9 cellular contexts compared by ENCODE assay signal in genomic region chr6:85015396-85015990, GRCh38.
DNase-seq lines count a peak whose midpoint lies in the region; TF ChIP-seq lines count a peak whose summit lies in the region.
"Had no signal": no experiment of that assay in that cellular context is flagged by ENCODE, and none has a peak within 500 bp of the region (broad histone marks: within the 10 kb centered on the region; RNA-seq: fewer than 3 reads in every experiment).

No MANE protein-coding gene starts in this region.

- H3K27me3 ChIP-seq in H9 (ENCODE audit: insufficient read depth, low read length) (no peaks in the 10 kb centered on the region), brain microvascular endothelial cell (replicated peaks) (no peaks in the 10 kb centered on the region), Peyer's patch (no peaks in the 10 kb centered on the region)

- H3K27ac Mint-ChIP-seq in H9, result no peak overlapping the region; a peak in 1 of 7 replicates
- H3K27ac Mint-ChIP-seq: CD4-positive, CD25-positive, alpha-beta regulatory T cell had no signal

- peak; percentile 85 for TF ChIP-seq CTCF in H9 (conservative IDR thresholded peaks at IDR 0.05)
- TF ChIP-seq CTCF in brain microvascular endothelial cell (IDR thresholded peaks at IDR 0.05; ENCODE audit: low read depth, low read length, missing control alignments), result peak; percentile 86
- TF ChIP-seq CTCF in Peyer's patch (IDR thresholded peaks at IDR 0.05), result peak in 2 of 6 experiments; percentile 33 to 37

- peak overlapping the region; percentile 27 for H4K8ac ChIP-seq in H9 (replicated peaks; ENCODE audit: insufficient read length, low read depth, low read length)

- no peaks in the 10 kb centered on the region for H3K9me3 Mint-ChIP-seq in H9

- in situ Hi-C loops in brain microvascular endothelial cell (cut with HindIII; ENCODE audit: low pct_ligation_motif_present, low sequenced_read_pairs), result no loop called here

- no peak overlapping the region for H2BK120ac ChIP-seq in H9 (ENCODE audit: low read depth, low read length, poor library complexity, severe bottlenecking)

- H3K79me2 ChIP-seq in H9 (ENCODE audit: insufficient read depth, low read length), result no peaks in the 10 kb centered on the region

- no peaks in the 10 kb centered on the region for H3K23me2 ChIP-seq in H9 (ENCODE audit: insufficient read length, low read depth, low read length, poor library complexity, severe bottlenecking)

- peaks cover 0 to 3% (median 0%) of the 10 kb centered on the region in 3 experiments; a peak in 2 of 7 replicates for H3K36me3 Mint-ChIP-seq in H9 (ENCODE audit: insufficient read depth in 1 of 3, low read depth in 3 of 3)
- H3K36me3 Mint-ChIP-seq: CD4-positive, CD25-positive, alpha-beta regulatory T cell had no signal

- DNase-seq in NCI-H2081 (lab: John Stamatoyannopoulos, UW) (peak; percentile 26 to 29), NCI-H2081 treated with DMSO at 0.1 percent for 48 hours (lab: John Stamatoyannopoulos, UW) (no peak), H9 (peak; percentile 84), MV-4-11 (lab: John Stamatoyannopoulos, UW) (peak; percentile 47), brain microvascular endothelial cell (peak; percentile 78), left kidney (ENCODE audit: low read depth, low spot score) (peak; percentile 84), Peyer's patch (no peak)
- DNase-seq in effector CD4-positive, alpha-beta T cell, result no peak

- H3K36me3 ChIP-seq in brain microvascular endothelial cell (replicated peaks), result no peaks in the 10 kb centered on the region
- no peaks in the 10 kb centered on the region for H3K36me3 ChIP-seq in Peyer's patch

- no peak overlapping the region for H3K56ac ChIP-seq in H9 (ENCODE audit: insufficient read length, low read depth, low read length)

- H2BK20ac ChIP-seq in H9 (ENCODE audit: low read depth, low read length, poor library complexity, severe bottlenecking), result no peak overlapping the region

- H3T11ph ChIP-seq in H9 (ENCODE audit: low read length), result no peak overlapping the region

- no peak overlapping the region for H4K91ac ChIP-seq in H9 (ENCODE audit: insufficient read length, low read depth, low read length)

- no peak overlapping the region for H3K9ac ChIP-seq in H9 (ENCODE audit: extremely low read depth, insufficient read length, low read length)

- no peak overlapping the region for H2BK5ac ChIP-seq in H9 (ENCODE audit: insufficient read length, low read length)

- no peaks in the 10 kb centered on the region for H3K27me3 Mint-ChIP-seq in H9 (ENCODE audit: low read depth)
- H3K27me3 Mint-ChIP-seq: CD4-positive, CD25-positive, alpha-beta regulatory T cell had no signal

- H3K27ac ChIP-seq in H9 (ENCODE audit: insufficient read length, low read depth, low read length), result no peak overlapping the region
- H3K27ac ChIP-seq in brain microvascular endothelial cell, result no peak overlapping the region
- no peak overlapping the region for H3K27ac ChIP-seq in Peyer's patch

- H3K79me1 ChIP-seq in H9 (ENCODE audit: insufficient read depth, low read depth, low read length, poor library complexity, severe bottlenecking), result no peaks in the 10 kb centered on the region

- H2BK15ac ChIP-seq in H9 (ENCODE audit: low read depth, low read length), result no peak overlapping the region

- no peak overlapping the region for H3K4ac ChIP-seq in H9 (ENCODE audit: low read depth, low read length)

- TF ChIP-seq POLR2A in Peyer's patch (IDR thresholded peaks at IDR 0.05), result no peak

- peak overlapping the region; percentile 99 for H2AFZ ChIP-seq in H9 (ENCODE audit: low read length)

- no peak overlapping the region; a peak in 1 of 5 replicates for H3K4me3 Mint-ChIP-seq in H9
- H3K4me3 Mint-ChIP-seq: CD4-positive, CD25-positive, alpha-beta regulatory T cell had no signal

- no peaks in the 10 kb centered on the region for H3K9me3 ChIP-seq in H9 (ENCODE audit: control insufficient read depth, low read depth, low read length)
- no peaks in the 10 kb centered on the region for H3K9me3 ChIP-seq in Peyer's patch

- H4K20me1 ChIP-seq in H9 (ENCODE audit: control insufficient read depth, insufficient read depth, insufficient read length), result no peaks in the 10 kb centered on the region

- H3K18ac ChIP-seq in H9 (ENCODE audit: insufficient read length, low read depth, low read length), result no peak overlapping the region

- no CpG with 5 or more reads among the region's 12 CpGs for WGBS in H9 (ENCODE audit: extremely low coverage, insufficient read length, low lambda C conversion rate)

- H2AK5ac ChIP-seq in H9 (ENCODE audit: insufficient read length, low read length), result no peak overlapping the region

- H3K4me1 ChIP-seq in H9 (ENCODE audit: insufficient read depth, low read length) (peaks cover 3% of the 10 kb centered on the region; the same call in 1 of the 2 replicates), Peyer's patch (no peaks in the 10 kb centered on the region)

- no peak overlapping the region for H3K23ac ChIP-seq in H9 (ENCODE audit: insufficient read length, low read depth, low read length)

- peaks cover 18 to 20% of the 10 kb centered on the region in 2 experiments for H3K4me1 Mint-ChIP-seq in H9
- H3K4me1 Mint-ChIP-seq: CD4-positive, CD25-positive, alpha-beta regulatory T cell had no signal

- H3K4me2 ChIP-seq in H9 (ENCODE audit: insufficient read depth, insufficient read length, low read length), result no peak overlapping the region

- H3K4me3 ChIP-seq in brain microvascular endothelial cell (ENCODE audit: low read depth, low read length), result no peak overlapping the region
- no peak overlapping the region for H3K4me3 ChIP-seq in Peyer's patch

- H3K14ac ChIP-seq in H9 (ENCODE audit: insufficient read depth, low read length), result peak overlapping the region; percentile 91

- no peak overlapping the region for H4K5ac ChIP-seq in H9 (ENCODE audit: insufficient read length, low read depth, low read length)

- H2BK12ac ChIP-seq in H9 (ENCODE audit: insufficient read length, low read depth, low read length), result no peak overlapping the region

Comparison
In these comparisons a context has a peak if more than half of its experiments do, and no peak if none do; other contexts are left out.
1. DNase-seq: peak in NCI-H2081 (2 of 2), H9 (single experiment), MV-4-11 (single experiment), brain microvascular endothelial cell (single experiment) and left kidney (single experiment); none in NCI-H2081 treated with DMSO at 0.1 percent for 48 hours (single experiment), Peyer's patch (0 of 3) and effector CD4-positive, alpha-beta T cell (single experiment).